Comparison of ENCODE assay signal across 1 cellular context in genomic region chr10:103651783-103652476, GRCh38.
TF ChIP-seq lines count a peak whose summit lies in the region.

No MANE protein-coding gene starts in this region.

TF ChIP-seq in H1, 55 proteins besides CTCF, POLR2A, EP300 and RAD21:
- TF ChIP-seq RBBP5 (IDR thresholded peaks at IDR 0.05; ENCODE audit: borderline replicate concordance, low read depth, low read length) (no peak), HDAC6 (IDR thresholded peaks at IDR 0.05; ENCODE audit: low read depth, low read length) (no peak), POU5F1 (IDR thresholded peaks at IDR 0.05; ENCODE audit: low read depth, low read length) (no peak), CBX8 (IDR thresholded peaks at IDR 0.05; ENCODE audit: borderline replicate concordance, low read depth, low read length) (no peak)
